Comparison of ENCODE assay signal across 1 cellular context in the genomic region with DNA sequence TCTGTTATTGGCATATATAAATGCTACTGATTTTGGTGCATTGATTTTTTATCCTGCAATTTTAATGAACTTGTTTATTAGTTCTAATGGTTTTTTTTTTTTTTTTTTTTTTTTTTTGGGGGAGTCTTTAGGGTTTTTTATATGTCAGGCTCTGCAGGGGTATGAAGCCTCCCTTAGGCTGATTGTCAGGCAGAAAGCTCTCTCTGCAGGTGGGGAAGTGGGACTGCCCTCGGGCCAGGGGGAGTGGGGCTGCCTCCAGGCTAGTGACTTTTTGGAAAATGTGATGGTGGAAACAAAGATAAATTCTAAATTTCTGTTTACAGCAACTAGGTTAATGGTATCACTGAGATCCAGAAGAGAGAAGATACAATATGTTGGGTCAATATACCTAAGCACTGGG.
TF ChIP-seq lines count a peak whose summit lies in the region.

No MANE protein-coding gene starts in this region.

TF ChIP-seq in GM23338, 12 proteins besides CTCF, POLR2A, EP300 and RAD21 (continued from another document):
- TF ChIP-seq, protein P1, sequence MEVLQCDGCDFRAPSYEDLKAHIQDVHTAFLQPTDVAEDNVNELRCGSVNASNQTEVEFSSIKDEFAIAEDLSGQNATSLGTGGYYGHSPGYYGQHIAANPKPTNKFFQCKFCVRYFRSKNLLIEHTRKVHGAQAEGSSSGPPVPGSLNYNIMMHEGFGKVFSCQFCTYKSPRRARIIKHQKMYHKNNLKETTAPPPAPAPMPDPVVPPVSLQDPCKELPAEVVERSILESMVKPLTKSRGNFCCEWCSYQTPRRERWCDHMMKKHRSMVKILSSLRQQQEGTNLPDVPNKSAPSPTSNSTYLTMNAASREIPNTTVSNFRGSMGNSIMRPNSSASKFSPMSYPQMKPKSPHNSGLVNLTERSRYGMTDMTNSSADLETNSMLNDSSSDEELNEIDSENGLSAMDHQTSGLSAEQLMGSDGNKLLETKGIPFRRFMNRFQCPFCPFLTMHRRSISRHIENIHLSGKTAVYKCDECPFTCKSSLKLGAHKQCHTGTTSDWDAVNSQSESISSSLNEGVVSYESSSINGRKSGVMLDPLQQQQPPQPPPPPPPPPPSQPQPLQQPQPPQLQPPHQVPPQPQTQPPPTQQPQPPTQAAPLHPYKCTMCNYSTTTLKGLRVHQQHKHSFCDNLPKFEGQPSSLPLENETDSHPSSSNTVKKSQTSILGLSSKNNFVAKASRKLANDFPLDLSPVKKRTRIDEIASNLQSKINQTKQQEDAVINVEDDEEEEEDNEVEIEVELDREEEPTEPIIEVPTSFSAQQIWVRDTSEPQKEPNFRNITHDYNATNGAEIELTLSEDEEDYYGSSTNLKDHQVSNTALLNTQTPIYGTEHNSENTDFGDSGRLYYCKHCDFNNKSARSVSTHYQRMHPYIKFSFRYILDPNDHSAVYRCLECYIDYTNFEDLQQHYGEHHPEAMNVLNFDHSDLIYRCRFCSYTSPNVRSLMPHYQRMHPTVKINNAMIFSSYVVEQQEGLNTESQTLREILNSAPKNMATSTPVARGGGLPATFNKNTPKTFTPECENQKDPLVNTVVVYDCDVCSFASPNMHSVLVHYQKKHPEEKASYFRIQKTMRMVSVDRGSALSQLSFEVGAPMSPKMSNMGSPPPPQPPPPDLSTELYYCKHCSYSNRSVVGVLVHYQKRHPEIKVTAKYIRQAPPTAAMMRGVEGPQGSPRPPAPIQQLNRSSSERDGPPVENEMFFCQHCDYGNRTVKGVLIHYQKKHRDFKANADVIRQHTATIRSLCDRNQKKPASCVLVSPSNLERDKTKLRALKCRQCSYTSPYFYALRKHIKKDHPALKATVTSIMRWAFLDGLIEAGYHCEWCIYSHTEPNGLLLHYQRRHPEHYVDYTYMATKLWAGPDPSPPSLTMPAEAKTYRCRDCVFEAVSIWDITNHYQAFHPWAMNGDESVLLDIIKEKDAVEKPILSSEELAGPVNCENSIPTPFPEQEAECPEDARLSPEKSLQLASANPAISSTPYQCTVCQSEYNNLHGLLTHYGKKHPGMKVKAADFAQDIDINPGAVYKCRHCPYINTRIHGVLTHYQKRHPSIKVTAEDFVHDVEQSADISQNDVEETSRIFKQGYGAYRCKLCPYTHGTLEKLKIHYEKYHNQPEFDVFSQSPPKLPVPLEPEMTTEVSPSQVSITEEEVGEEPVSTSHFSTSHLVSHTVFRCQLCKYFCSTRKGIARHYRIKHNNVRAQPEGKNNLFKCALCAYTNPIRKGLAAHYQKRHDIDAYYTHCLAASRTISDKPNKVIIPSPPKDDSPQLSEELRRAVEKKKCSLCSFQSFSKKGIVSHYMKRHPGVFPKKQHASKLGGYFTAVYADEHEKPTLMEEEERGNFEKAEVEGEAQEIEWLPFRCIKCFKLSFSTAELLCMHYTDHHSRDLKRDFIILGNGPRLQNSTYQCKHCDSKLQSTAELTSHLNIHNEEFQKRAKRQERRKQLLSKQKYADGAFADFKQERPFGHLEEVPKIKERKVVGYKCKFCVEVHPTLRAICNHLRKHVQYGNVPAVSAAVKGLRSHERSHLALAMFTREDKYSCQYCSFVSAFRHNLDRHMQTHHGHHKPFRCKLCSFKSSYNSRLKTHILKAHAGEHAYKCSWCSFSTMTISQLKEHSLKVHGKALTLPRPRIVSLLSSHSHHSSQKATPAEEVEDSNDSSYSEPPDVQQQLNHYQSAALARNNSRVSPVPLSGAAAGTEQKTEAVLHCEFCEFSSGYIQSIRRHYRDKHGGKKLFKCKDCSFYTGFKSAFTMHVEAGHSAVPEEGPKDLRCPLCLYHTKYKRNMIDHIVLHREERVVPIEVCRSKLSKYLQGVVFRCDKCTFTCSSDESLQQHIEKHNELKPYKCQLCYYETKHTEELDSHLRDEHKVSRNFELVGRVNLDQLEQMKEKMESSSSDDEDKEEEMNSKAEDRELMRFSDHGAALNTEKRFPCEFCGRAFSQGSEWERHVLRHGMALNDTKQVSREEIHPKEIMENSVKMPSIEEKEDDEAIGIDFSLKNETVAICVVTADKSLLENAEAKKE (CRISPR knock-in tag; IDR thresholded peaks at IDR 0.05), result no peak
